Comparison of ENCODE assay signal across 1 cellular context in the genomic region with DNA sequence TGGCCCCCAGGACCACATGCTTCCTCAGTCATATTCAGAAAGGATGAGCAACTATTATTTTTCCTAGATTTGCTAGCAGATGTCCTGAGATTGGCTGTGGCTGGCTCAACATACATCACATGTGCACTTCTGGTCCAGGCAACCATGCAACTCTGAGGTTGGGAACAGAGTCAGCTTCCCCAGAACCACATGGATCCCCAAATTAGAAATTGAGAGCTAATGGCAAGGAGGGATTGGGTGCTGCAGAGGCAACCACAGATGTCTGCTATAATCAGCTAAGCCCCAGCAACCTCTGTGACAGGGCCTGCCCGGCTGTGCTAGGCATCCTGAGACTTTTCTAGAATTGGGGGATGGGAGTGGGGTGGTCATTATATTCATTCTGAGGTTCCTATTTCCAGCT.
TF ChIP-seq lines count a peak whose summit lies in the region.

No MANE protein-coding gene starts in this region.

TF ChIP-seq in HCT116, 20 proteins besides CTCF, POLR2A, EP300 and RAD21 (continued from another document):
- TF ChIP-seq ZNF274 (IDR thresholded peaks at IDR 0.05; ENCODE audit: low read depth, low read length) (no peak), SIN3A (IDR thresholded peaks at IDR 0.05; ENCODE audit: low read depth) (no peak), FOSL1 (IDR thresholded peaks at IDR 0.05; ENCODE audit: low read depth) (no peak)
TF ChIP-seq in HCT116: peak in this region for 0.
